In genomic region chr9:113998529-113999255, GRCh38 we compare ENCODE assay signal across 9 cellular contexts.
DNase-seq lines count a peak whose midpoint lies in the region; ATAC-seq and TF ChIP-seq lines count a peak whose summit lies in the region.
"Had no signal": no experiment of that assay in that cellular context is flagged by ENCODE, and none has a peak within 500 bp of the region (broad histone marks: within the 10 kb centered on the region; RNA-seq: fewer than 3 reads in every experiment).

No MANE protein-coding gene starts in this region.

- CTCF ChIA-PET in Calu3 (lab: Charles Lee), result no interaction called here
- CTCF ChIA-PET in IMR-90 (lab: Yijun Ruan, JAX), result no interaction called here
- CTCF ChIA-PET in CD4-positive, alpha-beta T cell (lab: Charles Lee), result no interaction called here

- no peak overlapping the region for H3K27ac Mint-ChIP-seq in Calu3 (ENCODE audit: unreplicated experiment)
- no peak overlapping the region for H3K27ac Mint-ChIP-seq in natural killer cell treated with Interleukin-12 subunit alpha and Interleukin-12 subunit beta and Interleukin-15 and Interleukin-18, amount 100 ng/mL, for 72 hours
- no peak overlapping the region for H3K27ac Mint-ChIP-seq in CD4-positive, alpha-beta T cell

- H3K4me3 ChIP-seq in IMR-90 (ENCODE audit: insufficient read depth, low read depth, low read length) (no peak overlapping the region), colonic mucosa (no peak overlapping the region)
- H3K4me3 ChIP-seq: mucosa of descending colon had no signal

- peaks cover 10% of the 10 kb centered on the region; the same call in 1 of the 2 replicates for H4K20me1 ChIP-seq in IMR-90 (ENCODE audit: insufficient read depth, low read length)

- no peak overlapping the region for H4K5ac ChIP-seq in IMR-90 (ENCODE audit: low read depth, low read length)

- ATAC-seq in IMR-90 (ENCODE audit: low read depth), result peak; percentile 38; the same call in 1 of the 2 replicates
- peak in 1 of 2 donors; percentile 39 for ATAC-seq in natural killer cell treated with Interleukin-12 subunit alpha and Interleukin-12 subunit beta and Interleukin-15 and Interleukin-18, amount 100 ng/mL, for 72 hours
- ATAC-seq in GM21526 (IDR thresholded peaks at IDR 0.05; ENCODE audit: low FRiP score, unreplicated experiment), result no peak
- no peak for ATAC-seq in CD4-positive, alpha-beta T cell (ENCODE audit: poor library complexity)

- H3K9me3 Mint-ChIP-seq in Calu3 (ENCODE audit: low read depth, unreplicated experiment), result no peaks in the 10 kb centered on the region
- H3K9me3 Mint-ChIP-seq in natural killer cell treated with Interleukin-12 subunit alpha and Interleukin-12 subunit beta and Interleukin-15 and Interleukin-18, amount 100 ng/mL, for 72 hours, result no peaks in the 10 kb centered on the region
- no peaks in the 10 kb centered on the region for H3K9me3 Mint-ChIP-seq in CD4-positive, alpha-beta T cell

- 90% methylated on average over 7 of the region's 16 CpGs; no CpG with 5 or more reads in 1 of the 2 experiments for WGBS in IMR-90 (ENCODE audit: extremely low coverage in 2 of 2, insufficient read length in 1 of 2), 2 experiments

- H3K18ac ChIP-seq in IMR-90 (ENCODE audit: low read depth, low read length), result no peak overlapping the region

- no peaks in the 10 kb centered on the region for H3K4me1 Mint-ChIP-seq in Calu3 (ENCODE audit: low read depth, unreplicated experiment)
- H3K4me1 Mint-ChIP-seq in natural killer cell treated with Interleukin-12 subunit alpha and Interleukin-12 subunit beta and Interleukin-15 and Interleukin-18, amount 100 ng/mL, for 72 hours (ENCODE audit: low read depth in 2 of 2), result peaks cover 3 to 6% of the 10 kb centered on the region in 2 donors
- no peaks in the 10 kb centered on the region for H3K4me1 Mint-ChIP-seq in CD4-positive, alpha-beta T cell (ENCODE audit: low read depth)

- H3K79me1 ChIP-seq in IMR-90 (ENCODE audit: low read depth in 1 of 2, low read length in 2 of 2), result peaks cover 0 to 55% of the 10 kb centered on the region in 2 experiments; a peak in 2 of 4 replicates

- H3K27me3 ChIP-seq in IMR-90 (ENCODE audit: control insufficient read depth, insufficient read depth, low read length) (no peaks in the 10 kb centered on the region), colonic mucosa (no peaks in the 10 kb centered on the region)
- no peaks in the 10 kb centered on the region for H3K27me3 ChIP-seq in CD4-positive, alpha-beta T cell (ENCODE audit: control insufficient read depth, insufficient read depth, low read length)

- TF ChIP-seq CTCF in Calu3 (IDR thresholded peaks at IDR 0.05; ENCODE audit: unreplicated experiment) (no peak), IMR-90 (conservative IDR thresholded peaks at IDR 0.05; ENCODE audit: low read depth, low read length) (peak; percentile 40), colonic mucosa (IDR thresholded peaks at IDR 0.05) (no peak)
- no peak for TF ChIP-seq CTCF in CD4-positive, alpha-beta T cell (IDR thresholded peaks at IDR 0.05)

- in situ Hi-C loops in IMR-90 (cut with MboI; ENCODE audit: low sequenced_read_pairs), result no loop called here

- H2AK5ac ChIP-seq in IMR-90 (ENCODE audit: low read depth, low read length), result no peak overlapping the region

- no peak overlapping the region for H3K4ac ChIP-seq in IMR-90 (ENCODE audit: low read depth, low read length)

- H3K14ac ChIP-seq in IMR-90 (replicated peaks; ENCODE audit: low read depth, low read length), result no peak overlapping the region

- H3K27me3 Mint-ChIP-seq in Calu3 (ENCODE audit: unreplicated experiment), result no peaks in the 10 kb centered on the region
- H3K27me3 Mint-ChIP-seq in natural killer cell treated with Interleukin-12 subunit alpha and Interleukin-12 subunit beta and Interleukin-15 and Interleukin-18, amount 100 ng/mL, for 72 hours, result no peaks in the 10 kb centered on the region
- H3K27me3 Mint-ChIP-seq in CD4-positive, alpha-beta T cell, result no peaks in the 10 kb centered on the region

- H3K4me3 Mint-ChIP-seq in Calu3 (ENCODE audit: low read depth, unreplicated experiment), result no peak overlapping the region
- no peak overlapping the region for H3K4me3 Mint-ChIP-seq in natural killer cell treated with Interleukin-12 subunit alpha and Interleukin-12 subunit beta and Interleukin-15 and Interleukin-18, amount 100 ng/mL, for 72 hours
- no peak overlapping the region for H3K4me3 Mint-ChIP-seq in CD4-positive, alpha-beta T cell

- H3K9me1 ChIP-seq in IMR-90 (ENCODE audit: insufficient read depth, low read length), result peaks cover 9% of the 10 kb centered on the region

- intact Hi-C loops in Calu3 (cut with micrococcal nuclease; ENCODE audit: unreplicated experiment), result no loop called here
- intact Hi-C loops in IMR-90 (cut with micrococcal nuclease), result no loop called here
- intact Hi-C loops in colonic mucosa (cut with DNase I), result no loop called here
- intact Hi-C loops in CD4-positive, alpha-beta T cell (cut with DNase I, micrococcal nuclease), result no loop called here

- BruUV-seq in Calu3 (replicated peaks; lab: Mats Ljungman, UMichigan), result no TSS peak
- no TSS peak for BruUV-seq in IMR-90 (replicated peaks; lab: Mats Ljungman, UMichigan)

- peaks cover 31% of the 10 kb centered on the region; the same call in 1 of the 2 replicates for H3K36me3 ChIP-seq in IMR-90 (ENCODE audit: control insufficient read depth, insufficient read depth, low read length)
- no peaks in the 10 kb centered on the region for H3K36me3 ChIP-seq in colonic mucosa

- no peak overlapping the region for H3K4me2 ChIP-seq in IMR-90 (ENCODE audit: low read depth, low read length)

- H3K27ac ChIP-seq in IMR-90 (ENCODE audit: insufficient read depth, low read length), result no peak overlapping the region
- H3K27ac ChIP-seq in colonic mucosa, result no peak overlapping the region
- no peak overlapping the region for H3K27ac ChIP-seq in CD4-positive, alpha-beta T cell (ENCODE audit: low read depth, low read length)

- H3K36me3 Mint-ChIP-seq in Calu3 (ENCODE audit: insufficient read depth, unreplicated experiment), result no peaks in the 10 kb centered on the region
- no peaks in the 10 kb centered on the region for H3K36me3 Mint-ChIP-seq in natural killer cell treated with Interleukin-12 subunit alpha and Interleukin-12 subunit beta and Interleukin-15 and Interleukin-18, amount 100 ng/mL, for 72 hours
- no peaks in the 10 kb centered on the region for H3K36me3 Mint-ChIP-seq in CD4-positive, alpha-beta T cell (ENCODE audit: low read depth)

- no peak overlapping the region for H3K56ac ChIP-seq in IMR-90 (ENCODE audit: extremely low read depth, insufficient read depth, low read length)

- H2BK5ac ChIP-seq in IMR-90 (ENCODE audit: low read depth, low read length, poor library complexity, severe bottlenecking), result no peak overlapping the region

- H3K9ac ChIP-seq in IMR-90 (ENCODE audit: low read depth, low read length), result no peak overlapping the region
- H3K9ac ChIP-seq in colonic mucosa (ENCODE audit: low read depth in 2 of 2, low read length in 2 of 2), result no peak overlapping the region

- TF ChIP-seq POLR2A in IMR-90 (IDR thresholded peaks at IDR 0.05; ENCODE audit: low read depth, low read length), result no peak

- no peak overlapping the region for H2BK20ac ChIP-seq in IMR-90 (ENCODE audit: low read depth, low read length)

- H3K23ac ChIP-seq in IMR-90 (ENCODE audit: low read depth, low read length), result no peak overlapping the region

- peak; percentile 54 for TF ChIP-seq RAD21 in IMR-90 (IDR thresholded peaks at IDR 0.05; ENCODE audit: low read length)

- dilution Hi-C loops in IMR-90 (cut with HindIII; ENCODE audit: low sequenced_read_pairs, unreplicated experiment), result no loop called here

- H2AK9ac ChIP-seq in IMR-90 (replicated peaks; ENCODE audit: low read depth, low read length, poor library complexity), result no peak overlapping the region

- H2BK15ac ChIP-seq in IMR-90 (ENCODE audit: low read depth, low read length), result no peak overlapping the region

- POLR2A ChIA-PET in IMR-90 (lab: Charles Lee; ENCODE audit: unreplicated experiment), result no interaction called here
- POLR2A ChIA-PET in CD4-positive, alpha-beta T cell (lab: Charles Lee), result no interaction called here

- DNase-seq in Calu3 (peak; percentile 28), IMR-90 (peak; percentile 12), colonic mucosa (peak; percentile 17), NOMO-1 (lab: John Stamatoyannopoulos, UW; ENCODE audit: unreplicated experiment in 2 of 2) (no peak), NCI-H1694 treated with DMSO at 0.1 percent for 48 hours (lab: John Stamatoyannopoulos, UW) (no peak)
- peak; percentile 53 for DNase-seq in natural killer cell treated with Interleukin-12 subunit alpha and Interleukin-12 subunit beta and Interleukin-15 and Interleukin-18, amount 100 ng/mL, for 72 hours (ENCODE audit: low spot score)
- DNase-seq in CD4-positive, alpha-beta T cell, result no peak

- H3K9me3 ChIP-seq in IMR-90 (ENCODE audit: control insufficient read depth, insufficient read depth, low read length), result no peaks in the 10 kb centered on the region
- H3K9me3 ChIP-seq in colonic mucosa, result no peaks in the 10 kb centered on the region
- H3K9me3 ChIP-seq in CD4-positive, alpha-beta T cell (ENCODE audit: control insufficient read depth, low read length), result no peaks in the 10 kb centered on the region
- H3K9me3 ChIP-seq: mucosa of descending colon had no signal

- H4K91ac ChIP-seq in IMR-90 (ENCODE audit: insufficient read depth, low read depth, low read length), result no peak overlapping the region

- no peak overlapping the region for H2BK120ac ChIP-seq in IMR-90 (ENCODE audit: low read depth, low read length)

- H3K4me1 ChIP-seq in IMR-90 (ENCODE audit: control insufficient read depth, insufficient read depth, low read length), result peaks cover 3% of the 10 kb centered on the region; the same call in 1 of the 2 replicates
- H3K4me1 ChIP-seq in colonic mucosa, result no peaks in the 10 kb centered on the region

- no peak overlapping the region for H4K8ac ChIP-seq in IMR-90 (ENCODE audit: low read depth in 2 of 2, low read length in 2 of 2)

- no peak overlapping the region for H2AFZ ChIP-seq in IMR-90 (replicated peaks; ENCODE audit: low read length, poor library complexity)

TF ChIP-seq in IMR-90, 13 proteins besides CTCF, POLR2A, EP300 and RAD21:
- TF ChIP-seq MAFK (IDR thresholded peaks at IDR 0.05; ENCODE audit: low read depth, low read length), result no peak
- peak; percentile 51 for TF ChIP-seq SMC3 (IDR thresholded peaks at IDR 0.05; ENCODE audit: low read depth, low read length)

Comparison
In these comparisons a context has a peak if more than half of its experiments do, and no peak if none do; other contexts are left out.
1. DNase-seq: peak in Calu3 (single experiment), IMR-90 (single experiment), colonic mucosa (single experiment) and natural killer cell treated with Interleukin-12 subunit alpha and Interleukin-12 subunit beta and Interleukin-15 and Interleukin-18, amount 100 ng/mL, for 72 hours (single experiment); none in NOMO-1 (0 of 2), CD4-positive, alpha-beta T cell (0 of 10) and NCI-H1694 treated with DMSO at 0.1 percent for 48 hours (single experiment).